31 cellular contexts compared by ENCODE assay signal in the genomic region with DNA sequence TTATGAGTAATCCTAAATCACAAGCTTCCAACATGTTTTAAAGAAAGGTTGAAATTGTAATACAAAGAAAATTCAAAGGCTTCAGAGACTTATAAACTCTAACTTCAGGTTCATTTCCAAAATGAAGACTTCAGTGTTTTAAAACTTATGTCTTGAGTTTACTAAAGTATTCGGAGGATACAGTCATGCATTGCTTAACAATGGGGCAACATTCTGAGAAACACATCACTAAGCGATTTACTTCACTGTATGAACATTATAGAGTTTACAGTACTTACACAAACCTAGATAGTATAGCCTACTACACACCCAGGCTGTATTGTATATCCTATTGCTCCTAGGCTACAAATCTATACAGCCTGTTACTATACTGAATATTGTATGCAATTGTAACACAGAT.
"Had no signal": no experiment of that assay in that cellular context is flagged by ENCODE, and none has a peak within 500 bp of the region (broad histone marks: within the 10 kb centered on the region; RNA-seq: fewer than 3 reads in every experiment).

No MANE protein-coding gene starts in this region.

- H3K27me3 Mint-ChIP-seq: activated naive CD8-positive, alpha-beta T cell; activated T-cell treated with anti-CD3 and anti-CD28 coated beads, Interleukin-2, amount 50 U/mL, for 24 hours; activated T-helper 17 cell treated with anti-CD3 and anti-CD28 coated beads, Interleukin-2, amount 50 U/mL, for 72 hours; brain; naive thymus-derived CD4-positive, alpha-beta T cell; progenitor cell of endocrine pancreas; stimulated activated memory B cell treated with anti-CD40 and anti-IgM and Interleukin-4, amounts not matched to agents 10 μg/mL and 1 μg/mL and 100 μg/mL, for 72 hours had no signal

- FAIRE-seq: colon, frontal cortex, urothelium cell line had no signal

- H3K9me3 ChIP-seq: esophagus muscularis mucosa, left lung, sigmoid colon, stomach, transverse colon had no signal

- H3K4me3 Mint-ChIP-seq: activated naive CD8-positive, alpha-beta T cell; activated T-cell treated with anti-CD3 and anti-CD28 coated beads, Interleukin-2, amount 50 U/mL, for 24 hours; activated T-helper 17 cell treated with anti-CD3 and anti-CD28 coated beads, Interleukin-2, amount 50 U/mL, for 72 hours; brain; immature natural killer cell; naive thymus-derived CD4-positive, alpha-beta T cell; neural crest cell; stimulated activated memory B cell treated with anti-CD40 and anti-IgM and Interleukin-4, amounts not matched to agents 10 μg/mL and 1 μg/mL and 100 μg/mL, for 72 hours had no signal

- H3K4me3 ChIP-seq: esophagus muscularis mucosa, hepatocyte, left lung, lung, sigmoid colon, smooth muscle cell, stomach, transverse colon had no signal

- H3K4me2 ChIP-seq: hepatocyte, smooth muscle cell had no signal

- H3K9me3 Mint-ChIP-seq: activated T-cell treated with anti-CD3 and anti-CD28 coated beads, Interleukin-2, amount 50 U/mL, for 24 hours; activated T-helper 17 cell treated with anti-CD3 and anti-CD28 coated beads, Interleukin-2, amount 50 U/mL, for 72 hours; neural crest cell; stimulated activated memory B cell treated with anti-CD40 and anti-IgM and Interleukin-4, amounts not matched to agents 10 μg/mL and 1 μg/mL and 100 μg/mL, for 72 hours had no signal

- H3K4me1 Mint-ChIP-seq: activated T-helper 17 cell treated with anti-CD3 and anti-CD28 coated beads, Interleukin-2, amount 50 U/mL, for 72 hours; immature natural killer cell; neural crest cell had no signal

- H3K27me3 ChIP-seq: esophagus muscularis mucosa, hepatocyte, left lung, sigmoid colon, stomach, transverse colon had no signal

- DNase-seq: activated CD4-positive, alpha-beta T cell treated with anti-CD3 and anti-CD28 coated beads for 1 hour; activated CD4-positive, alpha-beta T cell treated with anti-CD3 and anti-CD28 coated beads, Interleukin-2, amount 50 U/mL, for 1 hour; activated CD8-positive, alpha-beta memory T cell treated with anti-CD3 and anti-CD28 coated beads for 24 hours; activated CD8-positive, alpha-beta memory T cell treated with anti-CD3 and anti-CD28 coated beads, Interleukin-2, amount 50 U/mL, for 4 hours; activated T-cell treated with anti-CD3 and anti-CD28 coated beads, Interleukin-2, amount 50 U/mL, for 24 hours; effector memory CD4-positive, alpha-beta T cell; glutamatergic neuron; immature natural killer cell; kidney glomerular epithelial cell; left lung; naive thymus-derived CD4-positive, alpha-beta T cell; occipital lobe; retina; sigmoid colon; stimulated activated CD4-positive, alpha-beta T cell treated with anti-CD3 and anti-CD28 coated beads, Interleukin-15, amount 100 ng/mL, for 24 hours; stomach; T-helper 9 cell; transverse colon had no signal

- H3K27ac ChIP-seq: esophagus muscularis mucosa, hepatocyte, left lung, sigmoid colon, stomach, transverse colon had no signal

- H3K79me2 ChIP-seq: hepatocyte had no signal

- ATAC-seq: activated T-helper 17 cell treated with anti-CD3 and anti-CD28 coated beads, Interleukin-2, amount 50 U/mL, for 72 hours; left lung; naive thymus-derived CD4-positive, alpha-beta T cell; stimulated activated memory B cell treated with anti-CD40 and anti-IgM and Interleukin-4, amounts not matched to agents 10 μg/mL and 1 μg/mL and 100 μg/mL, for 72 hours had no signal

- H3K27ac Mint-ChIP-seq: activated naive CD8-positive, alpha-beta T cell; activated T-cell treated with anti-CD3 and anti-CD28 coated beads, Interleukin-2, amount 50 U/mL, for 24 hours; activated T-helper 17 cell treated with anti-CD3 and anti-CD28 coated beads, Interleukin-2, amount 50 U/mL, for 72 hours; immature natural killer cell; naive thymus-derived CD4-positive, alpha-beta T cell; progenitor cell of endocrine pancreas; stimulated activated memory B cell treated with anti-CD40 and anti-IgM and Interleukin-4, amounts not matched to agents 10 μg/mL and 1 μg/mL and 100 μg/mL, for 72 hours had no signal

- H2AFZ ChIP-seq: hepatocyte had no signal
